16 cellular contexts compared by ENCODE assay signal in the genomic region with DNA sequence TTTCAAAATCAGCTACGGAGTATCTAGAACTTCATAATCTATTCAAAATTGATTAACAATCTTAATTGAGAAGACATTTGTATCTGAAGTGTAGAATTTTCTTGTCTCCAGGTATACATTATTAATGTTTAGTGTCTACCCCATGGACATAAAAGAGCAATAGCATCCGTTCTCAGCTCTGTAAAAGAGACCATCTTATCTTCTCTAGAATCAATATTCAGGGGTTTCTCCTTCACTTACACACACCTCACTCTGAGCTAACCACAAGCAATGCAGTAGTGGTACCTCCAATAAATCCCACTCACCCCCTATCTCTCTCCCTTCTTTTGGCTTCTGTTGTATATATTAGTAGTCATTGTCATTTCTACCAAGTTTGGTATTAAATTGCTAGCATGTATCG. TPM values are rescaled to one million over a fixed set of nuclear protein-coding genes. Genes with fewer than 3 reads are reported as not detected.
DNase-seq lines count a peak whose midpoint lies in the region; ATAC-seq and TF ChIP-seq lines count a peak whose summit lies in the region.
"Had no signal": no experiment of that assay in that cellular context is flagged by ENCODE, and none has a peak within 500 bp of the region (broad histone marks: within the 10 kb centered on the region; RNA-seq: fewer than 3 reads in every experiment).

No MANE protein-coding gene starts in this region.

- POLR2A ChIA-PET in OCI-LY7 (lab: Charles Lee) = interaction anchor here (1.6 to 9.4 kb wide), 2 partner anchors 14 to 41 kb away, joined by 7 to 79 read pairs; a partner anchor contains a TSS

- peak; percentile 66 for DNase-seq in activated CD4-positive, alpha-beta T cell treated with anti-CD3 and anti-CD28 coated beads, Interleukin-2, amount 10 ng/mL, durations not matched to agents 24 days and 14 days
- no peak for DNase-seq in activated CD4-positive, alpha-beta T cell treated with anti-CD3 and anti-CD28 coated beads, Interleukin-2, amount 50 U/mL, for 4 hours
- DNase-seq in OCI-LY7 (ENCODE audit: low spot score) = no peak
- no peak for DNase-seq in central memory CD8-positive, alpha-beta T cell (ENCODE audit: low spot score in 2 of 2)
- DNase-seq in stimulated activated effector memory CD8-positive, alpha-beta T cell treated with anti-CD3 and anti-CD28 coated beads, Interleukin-12 subunit alpha, Interleukin-12 subunit beta, amount 100 ng/mL, for 72 hours (ENCODE audit: low spot score in 2 of 2) = no peak
- no peak for DNase-seq in activated CD8-positive, alpha-beta memory T cell treated with anti-CD3 and anti-CD28 coated beads, Interleukin-2, amount 50 U/mL, for 48 hours
- DNase-seq: brain microvascular endothelial cell, IMR-90, NCI-H1436 treated with DMSO at 0.1 percent for 48 hours, NCI-H510A treated with DMSO at 0.1 percent for 48 hours, small intestine, testis had no signal

- H3K27me3 Mint-ChIP-seq in activated CD4-positive, alpha-beta T cell treated with anti-CD3 and anti-CD28 coated beads, Interleukin-2, amount 10 ng/mL, durations not matched to agents 24 days and 14 days = no peaks in the 10 kb centered on the region
- H3K27me3 Mint-ChIP-seq in central memory CD8-positive, alpha-beta T cell = no peaks in the 10 kb centered on the region

- H3K27ac Mint-ChIP-seq in activated CD4-positive, alpha-beta T cell treated with anti-CD3 and anti-CD28 coated beads, Interleukin-2, amount 10 ng/mL, durations not matched to agents 24 days and 14 days = peak overlapping the region; percentile 82
- H3K27ac Mint-ChIP-seq in central memory CD8-positive, alpha-beta T cell (ENCODE audit: low read depth) = peak overlapping the region; percentile 75
- H3K27ac Mint-ChIP-seq in stimulated activated effector memory CD8-positive, alpha-beta T cell treated with anti-CD3 and anti-CD28 coated beads, Interleukin-12 subunit alpha, Interleukin-12 subunit beta, amount 100 ng/mL, for 72 hours = peak overlapping the region; percentile 58

- peak overlapping the region; percentile 33 for H3K27ac ChIP-seq in OCI-LY7 (ENCODE audit: low read depth, low read length, poor library complexity, severe bottlenecking)
- H3K27ac ChIP-seq: A549, brain microvascular endothelial cell, testis had no signal

- H3K9me3 Mint-ChIP-seq in activated CD4-positive, alpha-beta T cell treated with anti-CD3 and anti-CD28 coated beads, Interleukin-2, amount 10 ng/mL, durations not matched to agents 24 days and 14 days = no peaks in the 10 kb centered on the region
- H3K9me3 Mint-ChIP-seq in central memory CD8-positive, alpha-beta T cell = no peaks in the 10 kb centered on the region
- H3K9me3 Mint-ChIP-seq in stimulated activated effector memory CD8-positive, alpha-beta T cell treated with anti-CD3 and anti-CD28 coated beads, Interleukin-12 subunit alpha, Interleukin-12 subunit beta, amount 100 ng/mL, for 72 hours = no peaks in the 10 kb centered on the region
- H3K9me3 Mint-ChIP-seq: neural crest cell had no signal

- no peaks in the 10 kb centered on the region for H3K9me2 ChIP-seq in OCI-LY7 (ENCODE audit: insufficient read depth, low read length)

- peaks cover 59% of the 10 kb centered on the region for H3K4me1 Mint-ChIP-seq in activated CD4-positive, alpha-beta T cell treated with anti-CD3 and anti-CD28 coated beads, Interleukin-2, amount 10 ng/mL, durations not matched to agents 24 days and 14 days
- peaks cover 76% of the 10 kb centered on the region for H3K4me1 Mint-ChIP-seq in central memory CD8-positive, alpha-beta T cell
- peaks cover 74% of the 10 kb centered on the region for H3K4me1 Mint-ChIP-seq in stimulated activated effector memory CD8-positive, alpha-beta T cell treated with anti-CD3 and anti-CD28 coated beads, Interleukin-12 subunit alpha, Interleukin-12 subunit beta, amount 100 ng/mL, for 72 hours

- no peak for TF ChIP-seq CTCF in OCI-LY7 (conservative IDR thresholded peaks at IDR 0.05; ENCODE audit: low read length)

- intact Hi-C loops in activated CD4-positive, alpha-beta T cell treated with anti-CD3 and anti-CD28 coated beads, Interleukin-2, amount 10 ng/mL, durations not matched to agents 24 days and 14 days (cut with micrococcal nuclease) = no loop called here
- intact Hi-C loops in OCI-LY7 (cut with micrococcal nuclease; ENCODE audit: unreplicated experiment) = no loop called here

- CTCF ChIA-PET in OCI-LY7 (lab: Charles Lee; ENCODE audit: unreplicated experiment) = no interaction called here

- H3K4me1 ChIP-seq in OCI-LY7 (ENCODE audit: insufficient read depth, low read length, poor library complexity, severe bottlenecking) = peaks cover 82% of the 10 kb centered on the region

- H3K4me2 ChIP-seq in OCI-LY7 (ENCODE audit: low read length) = peak overlapping the region; percentile 74
- H3K4me2 ChIP-seq: A549 had no signal

- ATAC-seq in central memory CD8-positive, alpha-beta T cell (replicated peaks; ENCODE audit: extremely low read depth, poor library complexity, severe bottlenecking) = peak; percentile 75
- peak; percentile 79 for ATAC-seq in stimulated activated effector memory CD8-positive, alpha-beta T cell treated with anti-CD3 and anti-CD28 coated beads, Interleukin-12 subunit alpha, Interleukin-12 subunit beta, amount 100 ng/mL, for 72 hours
- ATAC-seq in GM21576 (IDR thresholded peaks at IDR 0.05; ENCODE audit: unreplicated experiment) (no peak), HG02588 (IDR thresholded peaks at IDR 0.05; ENCODE audit: unreplicated experiment) (no peak)
- ATAC-seq: A549 had no signal

- no TSS peak for BruUV-seq in OCI-LY7 (replicated peaks; lab: Mats Ljungman, UMichigan)

- H4K20me1 ChIP-seq in OCI-LY7 (ENCODE audit: insufficient read depth, low read length) = peaks cover 64% of the 10 kb centered on the region

- H3K79me2 ChIP-seq in OCI-LY7 (ENCODE audit: insufficient read depth, low read depth, low read length) = peaks cover 97% of the 10 kb centered on the region

- peak overlapping the region; percentile 77 for H3K4me3 Mint-ChIP-seq in activated CD4-positive, alpha-beta T cell treated with anti-CD3 and anti-CD28 coated beads, Interleukin-2, amount 10 ng/mL, durations not matched to agents 24 days and 14 days
- peak overlapping the region; percentile 57 for H3K4me3 Mint-ChIP-seq in central memory CD8-positive, alpha-beta T cell
- peak overlapping the region; percentile 61 for H3K4me3 Mint-ChIP-seq in stimulated activated effector memory CD8-positive, alpha-beta T cell treated with anti-CD3 and anti-CD28 coated beads, Interleukin-12 subunit alpha, Interleukin-12 subunit beta, amount 100 ng/mL, for 72 hours
- H3K4me3 Mint-ChIP-seq: neural crest cell had no signal

- no peak overlapping the region for H2AFZ ChIP-seq in OCI-LY7 (ENCODE audit: low read length)

- H3K36me3 Mint-ChIP-seq in activated CD4-positive, alpha-beta T cell treated with anti-CD3 and anti-CD28 coated beads, Interleukin-2, amount 10 ng/mL, durations not matched to agents 24 days and 14 days (ENCODE audit: low read depth) = peaks cover 21% of the 10 kb centered on the region
- peaks cover 18% of the 10 kb centered on the region for H3K36me3 Mint-ChIP-seq in central memory CD8-positive, alpha-beta T cell (ENCODE audit: insufficient read depth)
- H3K36me3 Mint-ChIP-seq in stimulated activated effector memory CD8-positive, alpha-beta T cell treated with anti-CD3 and anti-CD28 coated beads, Interleukin-12 subunit alpha, Interleukin-12 subunit beta, amount 100 ng/mL, for 72 hours = peaks cover 17% of the 10 kb centered on the region

- H3K36me3 ChIP-seq in OCI-LY7 (ENCODE audit: insufficient read depth, low read length) = peaks cover 20% of the 10 kb centered on the region
- H3K36me3 ChIP-seq: brain microvascular endothelial cell had no signal

- peak overlapping the region; percentile 28 for H3K4me3 ChIP-seq in OCI-LY7 (ENCODE audit: low read depth, low read length, poor library complexity, severe bottlenecking)
- H3K4me3 ChIP-seq: A549, testis had no signal

- no peaks in the 10 kb centered on the region for H3K9me3 ChIP-seq in OCI-LY7 (ENCODE audit: low read length)
- H3K9me3 ChIP-seq: A549, testis had no signal

RNA-seq across cellular contexts. Expression of a gene that starts 16.2 kb away (rescaled TPM):
- total RNA-seq in activated CD4-positive, alpha-beta T cell treated with anti-CD3 and anti-CD28 coated beads, Interleukin-2, amount 10 ng/mL, durations not matched to agents 24 days and 14 days = 296 and 298 TPM in 2 replicates
- 125 and 163 TPM in 2 replicates for total RNA-seq in OCI-LY7 (2014; rRNA removed; shearing (Covaris generic))
- 174 and 184 TPM in 2 replicates for total RNA-seq in OCI-LY7 (2022)

Comparison
In these comparisons a context has a peak if more than half of its experiments do, and no peak if none do; other contexts are left out.
1. ATAC-seq: peak in central memory CD8-positive, alpha-beta T cell (single experiment) and stimulated activated effector memory CD8-positive, alpha-beta T cell treated with anti-CD3 and anti-CD28 coated beads, Interleukin-12 subunit alpha, Interleukin-12 subunit beta, amount 100 ng/mL, for 72 hours (single experiment); none in GM21576 (single experiment) and HG02588 (single experiment).
2. Peak in every context shown above with its lines, with median percentiles within 50 percentile points of each other: H3K27ac Mint-ChIP-seq and H3K4me3 Mint-ChIP-seq.